Comparison of ENCODE assay signal across 1 cellular context in the genomic region with DNA sequence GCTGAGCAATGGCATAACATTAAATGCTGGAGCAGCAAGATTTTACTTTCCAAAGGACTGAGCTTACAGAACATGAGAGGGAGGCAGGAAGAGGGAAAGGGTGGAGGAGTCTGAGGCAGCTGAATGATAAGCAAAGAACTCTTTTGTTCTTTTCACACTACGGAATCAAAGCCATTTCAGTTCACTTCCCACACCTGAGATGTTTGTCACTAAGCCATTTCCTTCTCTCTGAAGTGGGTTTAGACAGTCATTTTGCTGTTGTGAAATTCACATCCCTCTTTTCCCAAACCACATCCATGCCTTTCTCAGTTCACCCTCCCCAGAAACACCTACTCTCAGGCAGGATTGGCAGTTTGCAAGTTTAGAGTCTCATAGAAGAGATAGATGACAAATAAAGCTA.
TF ChIP-seq lines count a peak whose summit lies in the region.

No MANE protein-coding gene starts in this region.

TF ChIP-seq in IMR-90, 13 proteins besides CTCF, POLR2A, EP300 and RAD21:
- TF ChIP-seq, protein P1, sequence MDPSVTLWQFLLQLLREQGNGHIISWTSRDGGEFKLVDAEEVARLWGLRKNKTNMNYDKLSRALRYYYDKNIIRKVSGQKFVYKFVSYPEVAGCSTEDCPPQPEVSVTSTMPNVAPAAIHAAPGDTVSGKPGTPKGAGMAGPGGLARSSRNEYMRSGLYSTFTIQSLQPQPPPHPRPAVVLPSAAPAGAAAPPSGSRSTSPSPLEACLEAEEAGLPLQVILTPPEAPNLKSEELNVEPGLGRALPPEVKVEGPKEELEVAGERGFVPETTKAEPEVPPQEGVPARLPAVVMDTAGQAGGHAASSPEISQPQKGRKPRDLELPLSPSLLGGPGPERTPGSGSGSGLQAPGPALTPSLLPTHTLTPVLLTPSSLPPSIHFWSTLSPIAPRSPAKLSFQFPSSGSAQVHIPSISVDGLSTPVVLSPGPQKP (IDR thresholded peaks at IDR 0.05; ENCODE audit: borderline replicate concordance, low read depth, low read length) = no peak
- TF ChIP-seq CEBPB (IDR thresholded peaks at IDR 0.05; ENCODE audit: low read depth, low read length) (no peak), NFE2L2 (IDR thresholded peaks at IDR 0.05; ENCODE audit: low read depth, low read length) (no peak), MXI1 (IDR thresholded peaks at IDR 0.05; ENCODE audit: borderline replicate concordance, low read depth, low read length) (no peak), FOS (IDR thresholded peaks at IDR 0.05; ENCODE audit: low read depth, low read length) (no peak), SMC3 (IDR thresholded peaks at IDR 0.05; ENCODE audit: low read depth, low read length) (no peak)
